Comparison of ENCODE assay signal across 2 cellular contexts in genomic region chr2:96758987-96759386, GRCh38.
A peak's percentile ranks its signal among the peaks of the same experiment; 100 is the strongest.
TF ChIP-seq lines count a peak whose summit lies in the region.

No MANE protein-coding gene starts in this region.

TF ChIP-seq in HEK293, 187 proteins besides CTCF, POLR2A, EP300 and RAD21:
- TF ChIP-seq ZNF785 (tag by site-specific recombination; IDR thresholded peaks at IDR 0.05) (no peak), ZNF335 (tag by site-specific recombination; conservative IDR thresholded peaks at IDR 0.05) (peak; percentile 53)

TF ChIP-seq in GM12878, 131 proteins besides CTCF, POLR2A, EP300 and RAD21:
- TF ChIP-seq E2F8 (IDR thresholded peaks at IDR 0.05; ENCODE audit: low read depth, partially characterized antibody) (no peak), NFYA (IDR thresholded peaks at IDR 0.05; ENCODE audit: borderline replicate concordance, low read depth, low read length) (no peak), KAT2A (conservative IDR thresholded peaks at IDR 0.05; ENCODE audit: control insufficient read depth, low read depth, low read length) (no peak), CHD4 (IDR thresholded peaks at IDR 0.05) (no peak)
TF ChIP-seq in GM12878: peak in this region for 0.
